1 cellular context compared by ENCODE assay signal in the genomic region with DNA sequence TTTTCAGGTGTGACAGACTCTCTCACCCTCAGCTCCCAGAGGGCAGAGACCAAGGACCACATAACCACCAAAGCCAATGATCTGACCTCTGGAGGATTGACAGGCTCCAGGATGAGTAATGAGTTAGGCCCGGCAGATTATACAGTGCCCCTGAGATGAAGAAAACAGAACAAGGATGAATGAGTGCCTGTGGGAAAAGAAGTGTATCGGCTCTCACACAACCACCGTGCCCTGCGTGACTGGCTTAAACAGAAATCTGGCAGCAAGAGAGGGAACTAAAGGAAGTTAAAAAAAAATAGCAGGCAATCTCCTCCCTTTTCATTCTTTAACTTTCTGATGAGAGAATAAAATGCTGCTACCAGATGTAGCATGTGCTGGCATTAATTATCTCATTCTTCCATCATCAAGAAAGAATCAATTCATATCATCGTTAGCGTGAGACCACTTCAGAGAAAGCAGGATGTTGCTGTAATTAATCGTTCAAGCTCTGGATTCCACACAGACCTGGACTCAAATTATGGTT.
A peak's percentile ranks its signal among the peaks of the same experiment; 100 is the strongest.
TF ChIP-seq lines count a peak whose summit lies in the region.

No MANE protein-coding gene starts in this region.

TF ChIP-seq in GM12878, 131 proteins besides CTCF, POLR2A, EP300 and RAD21 (continued from another document and continues in another):
- TF ChIP-seq, protein P1, sequence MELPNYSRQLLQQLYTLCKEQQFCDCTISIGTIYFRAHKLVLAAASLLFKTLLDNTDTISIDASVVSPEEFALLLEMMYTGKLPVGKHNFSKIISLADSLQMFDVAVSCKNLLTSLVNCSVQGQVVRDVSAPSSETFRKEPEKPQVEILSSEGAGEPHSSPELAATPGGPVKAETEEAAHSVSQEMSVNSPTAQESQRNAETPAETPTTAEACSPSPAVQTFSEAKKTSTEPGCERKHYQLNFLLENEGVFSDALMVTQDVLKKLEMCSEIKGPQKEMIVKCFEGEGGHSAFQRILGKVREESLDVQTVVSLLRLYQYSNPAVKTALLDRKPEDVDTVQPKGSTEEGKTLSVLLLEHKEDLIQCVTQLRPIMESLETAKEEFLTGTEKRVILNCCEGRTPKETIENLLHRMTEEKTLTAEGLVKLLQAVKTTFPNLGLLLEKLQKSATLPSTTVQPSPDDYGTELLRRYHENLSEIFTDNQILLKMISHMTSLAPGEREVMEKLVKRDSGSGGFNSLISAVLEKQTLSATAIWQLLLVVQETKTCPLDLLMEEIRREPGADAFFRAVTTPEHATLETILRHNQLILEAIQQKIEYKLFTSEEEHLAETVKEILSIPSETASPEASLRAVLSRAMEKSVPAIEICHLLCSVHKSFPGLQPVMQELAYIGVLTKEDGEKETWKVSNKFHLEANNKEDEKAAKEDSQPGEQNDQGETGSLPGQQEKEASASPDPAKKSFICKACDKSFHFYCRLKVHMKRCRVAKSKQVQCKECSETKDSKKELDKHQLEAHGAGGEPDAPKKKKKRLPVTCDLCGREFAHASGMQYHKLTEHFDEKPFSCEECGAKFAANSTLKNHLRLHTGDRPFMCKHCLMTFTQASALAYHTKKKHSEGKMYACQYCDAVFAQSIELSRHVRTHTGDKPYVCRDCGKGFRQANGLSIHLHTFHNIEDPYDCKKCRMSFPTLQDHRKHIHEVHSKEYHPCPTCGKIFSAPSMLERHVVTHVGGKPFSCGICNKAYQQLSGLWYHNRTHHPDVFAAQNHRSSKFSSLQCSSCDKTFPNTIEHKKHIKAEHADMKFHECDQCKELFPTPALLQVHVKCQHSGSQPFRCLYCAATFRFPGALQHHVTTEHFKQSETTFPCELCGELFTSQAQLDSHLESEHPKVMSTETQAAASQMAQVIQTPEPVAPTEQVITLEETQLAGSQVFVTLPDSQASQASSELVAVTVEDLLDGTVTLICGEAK (IDR thresholded peaks at IDR 0.05; ENCODE audit: borderline replicate concordance): no peak
- no peak for TF ChIP-seq POU2F2 (IDR thresholded peaks at IDR 0.05; ENCODE audit: borderline replicate concordance, low read depth, low read length)
- TF ChIP-seq, protein P2, sequence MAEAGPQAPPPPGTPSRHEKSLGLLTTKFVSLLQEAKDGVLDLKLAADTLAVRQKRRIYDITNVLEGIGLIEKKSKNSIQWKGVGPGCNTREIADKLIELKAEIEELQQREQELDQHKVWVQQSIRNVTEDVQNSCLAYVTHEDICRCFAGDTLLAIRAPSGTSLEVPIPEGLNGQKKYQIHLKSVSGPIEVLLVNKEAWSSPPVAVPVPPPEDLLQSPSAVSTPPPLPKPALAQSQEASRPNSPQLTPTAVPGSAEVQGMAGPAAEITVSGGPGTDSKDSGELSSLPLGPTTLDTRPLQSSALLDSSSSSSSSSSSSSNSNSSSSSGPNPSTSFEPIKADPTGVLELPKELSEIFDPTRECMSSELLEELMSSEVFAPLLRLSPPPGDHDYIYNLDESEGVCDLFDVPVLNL (IDR thresholded peaks at IDR 0.05; ENCODE audit: low read depth, low read length): no peak
- TF ChIP-seq BHLHE40 (IDR thresholded peaks at IDR 0.05; ENCODE audit: borderline replicate concordance in 1 of 2, low read depth in 2 of 2, low read length in 1 of 2): no peak
- TF ChIP-seq CHD4 (IDR thresholded peaks at IDR 0.05): no peak
- no peak for TF ChIP-seq JUND (IDR thresholded peaks at IDR 0.05; ENCODE audit: low read depth, low read length)
- peak; percentile 46; the same call in 1 of the 2 replicates for TF ChIP-seq MTA3 (IDR thresholded peaks at IDR 0.05; ENCODE audit: borderline replicate concordance, low read length)
- no peak for TF ChIP-seq NFXL1 (IDR thresholded peaks at IDR 0.05; ENCODE audit: borderline replicate concordance)
- TF ChIP-seq BACH1 (IDR thresholded peaks at IDR 0.05; ENCODE audit: borderline replicate concordance): no peak
- peak; percentile 94 for TF ChIP-seq RUNX3 (IDR thresholded peaks at IDR 0.05; ENCODE audit: low read length)
- TF ChIP-seq, protein P3, sequence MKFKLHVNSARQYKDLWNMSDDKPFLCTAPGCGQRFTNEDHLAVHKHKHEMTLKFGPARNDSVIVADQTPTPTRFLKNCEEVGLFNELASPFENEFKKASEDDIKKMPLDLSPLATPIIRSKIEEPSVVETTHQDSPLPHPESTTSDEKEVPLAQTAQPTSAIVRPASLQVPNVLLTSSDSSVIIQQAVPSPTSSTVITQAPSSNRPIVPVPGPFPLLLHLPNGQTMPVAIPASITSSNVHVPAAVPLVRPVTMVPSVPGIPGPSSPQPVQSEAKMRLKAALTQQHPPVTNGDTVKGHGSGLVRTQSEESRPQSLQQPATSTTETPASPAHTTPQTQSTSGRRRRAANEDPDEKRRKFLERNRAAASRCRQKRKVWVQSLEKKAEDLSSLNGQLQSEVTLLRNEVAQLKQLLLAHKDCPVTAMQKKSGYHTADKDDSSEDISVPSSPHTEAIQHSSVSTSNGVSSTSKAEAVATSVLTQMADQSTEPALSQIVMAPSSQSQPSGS (IDR thresholded peaks at IDR 0.05; ENCODE audit: low read length): peak; percentile 85
- peak; percentile 30; the same call in 1 of the 2 replicates for TF ChIP-seq MTA2 (IDR thresholded peaks at IDR 0.05; ENCODE audit: low read depth)
- peak; percentile 76 for TF ChIP-seq NR2F1 (conservative IDR thresholded peaks at IDR 0.05)
- TF ChIP-seq PAX5 (IDR thresholded peaks at IDR 0.05; ENCODE audit: borderline replicate concordance, low read depth, low read length): peak; percentile 37; the same call in 1 of the 2 replicates
- TF ChIP-seq HDAC6 (IDR thresholded peaks at IDR 0.05; ENCODE audit: unreplicated experiment): no peak
- TF ChIP-seq, protein P4, sequence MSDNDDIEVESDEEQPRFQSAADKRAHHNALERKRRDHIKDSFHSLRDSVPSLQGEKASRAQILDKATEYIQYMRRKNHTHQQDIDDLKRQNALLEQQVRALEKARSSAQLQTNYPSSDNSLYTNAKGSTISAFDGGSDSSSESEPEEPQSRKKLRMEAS (IDR thresholded peaks at IDR 0.05; ENCODE audit: low read depth, low read length): no peak
- no peak for TF ChIP-seq IRF4 (IDR thresholded peaks at IDR 0.05; ENCODE audit: low read depth, low read length)
- TF ChIP-seq CBX3 (IDR thresholded peaks at IDR 0.05; ENCODE audit: borderline replicate concordance, low read depth): no peak
- no peak for TF ChIP-seq TBL1XR1 (IDR thresholded peaks at IDR 0.05; ENCODE audit: low read depth, low read length)
- TF ChIP-seq RELA (IDR thresholded peaks at IDR 0.05; ENCODE audit: borderline replicate concordance, partially characterized antibody): no peak
- TF ChIP-seq, protein P5, sequence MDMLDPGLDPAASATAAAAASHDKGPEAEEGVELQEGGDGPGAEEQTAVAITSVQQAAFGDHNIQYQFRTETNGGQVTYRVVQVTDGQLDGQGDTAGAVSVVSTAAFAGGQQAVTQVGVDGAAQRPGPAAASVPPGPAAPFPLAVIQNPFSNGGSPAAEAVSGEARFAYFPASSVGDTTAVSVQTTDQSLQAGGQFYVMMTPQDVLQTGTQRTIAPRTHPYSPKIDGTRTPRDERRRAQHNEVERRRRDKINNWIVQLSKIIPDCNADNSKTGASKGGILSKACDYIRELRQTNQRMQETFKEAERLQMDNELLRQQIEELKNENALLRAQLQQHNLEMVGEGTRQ (IDR thresholded peaks at IDR 0.05; ENCODE audit: borderline replicate concordance, low read depth, low read length): no peak
- TF ChIP-seq, protein P6, sequence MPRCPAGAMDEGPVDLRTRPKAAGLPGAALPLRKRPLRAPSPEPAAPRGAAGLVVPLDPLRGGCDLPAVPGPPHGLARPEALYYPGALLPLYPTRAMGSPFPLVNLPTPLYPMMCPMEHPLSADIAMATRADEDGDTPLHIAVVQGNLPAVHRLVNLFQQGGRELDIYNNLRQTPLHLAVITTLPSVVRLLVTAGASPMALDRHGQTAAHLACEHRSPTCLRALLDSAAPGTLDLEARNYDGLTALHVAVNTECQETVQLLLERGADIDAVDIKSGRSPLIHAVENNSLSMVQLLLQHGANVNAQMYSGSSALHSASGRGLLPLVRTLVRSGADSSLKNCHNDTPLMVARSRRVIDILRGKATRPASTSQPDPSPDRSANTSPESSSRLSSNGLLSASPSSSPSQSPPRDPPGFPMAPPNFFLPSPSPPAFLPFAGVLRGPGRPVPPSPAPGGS (IDR thresholded peaks at IDR 0.05; ENCODE audit: borderline replicate concordance, insufficient read depth, low read depth, low read length, poor library complexity, severe bottlenecking): peak; percentile 79
- TF ChIP-seq CBFB (IDR thresholded peaks at IDR 0.05; ENCODE audit: low read depth): peak; percentile 81; the same call in 1 of the 2 replicates
- TF ChIP-seq RBBP5 (conservative IDR thresholded peaks at IDR 0.05): no peak
- TF ChIP-seq BRCA1 (IDR thresholded peaks at IDR 0.05; ENCODE audit: low read depth, low read length): no peak
- no peak for TF ChIP-seq CHD2 (IDR thresholded peaks at IDR 0.05; ENCODE audit: borderline replicate concordance, low read depth, low read length)
- TF ChIP-seq ZNF384 (IDR thresholded peaks at IDR 0.05; ENCODE audit: borderline replicate concordance, low read depth, low read length): no peak
- no peak for TF ChIP-seq SPI1 (IDR thresholded peaks at IDR 0.05; ENCODE audit: borderline replicate concordance, insufficient read depth, low read depth, low read length)
- TF ChIP-seq MEF2B (IDR thresholded peaks at IDR 0.05; ENCODE audit: partially characterized antibody, poor library complexity, severe bottlenecking): peak; percentile 81
- TF ChIP-seq NBN (IDR thresholded peaks at IDR 0.05): 0 out of 2 replicates have a peak, but pooled peaks have one; percentile 14
- TF ChIP-seq EED (IDR thresholded peaks at IDR 0.05; ENCODE audit: low read depth): peak; percentile 94
- TF ChIP-seq, protein P7, sequence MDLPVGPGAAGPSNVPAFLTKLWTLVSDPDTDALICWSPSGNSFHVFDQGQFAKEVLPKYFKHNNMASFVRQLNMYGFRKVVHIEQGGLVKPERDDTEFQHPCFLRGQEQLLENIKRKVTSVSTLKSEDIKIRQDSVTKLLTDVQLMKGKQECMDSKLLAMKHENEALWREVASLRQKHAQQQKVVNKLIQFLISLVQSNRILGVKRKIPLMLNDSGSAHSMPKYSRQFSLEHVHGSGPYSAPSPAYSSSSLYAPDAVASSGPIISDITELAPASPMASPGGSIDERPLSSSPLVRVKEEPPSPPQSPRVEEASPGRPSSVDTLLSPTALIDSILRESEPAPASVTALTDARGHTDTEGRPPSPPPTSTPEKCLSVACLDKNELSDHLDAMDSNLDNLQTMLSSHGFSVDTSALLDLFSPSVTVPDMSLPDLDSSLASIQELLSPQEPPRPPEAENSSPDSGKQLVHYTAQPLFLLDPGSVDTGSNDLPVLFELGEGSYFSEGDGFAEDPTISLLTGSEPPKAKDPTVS (IDR thresholded peaks at IDR 0.05; ENCODE audit: low read depth, low read length): no peak
- TF ChIP-seq, protein P8, sequence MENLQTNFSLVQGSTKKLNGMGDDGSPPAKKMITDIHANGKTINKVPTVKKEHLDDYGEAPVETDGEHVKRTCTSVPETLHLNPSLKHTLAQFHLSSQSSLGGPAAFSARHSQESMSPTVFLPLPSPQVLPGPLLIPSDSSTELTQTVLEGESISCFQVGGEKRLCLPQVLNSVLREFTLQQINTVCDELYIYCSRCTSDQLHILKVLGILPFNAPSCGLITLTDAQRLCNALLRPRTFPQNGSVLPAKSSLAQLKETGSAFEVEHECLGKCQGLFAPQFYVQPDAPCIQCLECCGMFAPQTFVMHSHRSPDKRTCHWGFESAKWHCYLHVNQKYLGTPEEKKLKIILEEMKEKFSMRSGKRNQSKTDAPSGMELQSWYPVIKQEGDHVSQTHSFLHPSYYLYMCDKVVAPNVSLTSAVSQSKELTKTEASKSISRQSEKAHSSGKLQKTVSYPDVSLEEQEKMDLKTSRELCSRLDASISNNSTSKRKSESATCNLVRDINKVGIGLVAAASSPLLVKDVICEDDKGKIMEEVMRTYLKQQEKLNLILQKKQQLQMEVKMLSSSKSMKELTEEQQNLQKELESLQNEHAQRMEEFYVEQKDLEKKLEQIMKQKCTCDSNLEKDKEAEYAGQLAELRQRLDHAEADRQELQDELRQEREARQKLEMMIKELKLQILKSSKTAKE (IDR thresholded peaks at IDR 0.05; ENCODE audit: low read depth, poor library complexity, severe bottlenecking): no peak
- TF ChIP-seq, protein P9, sequence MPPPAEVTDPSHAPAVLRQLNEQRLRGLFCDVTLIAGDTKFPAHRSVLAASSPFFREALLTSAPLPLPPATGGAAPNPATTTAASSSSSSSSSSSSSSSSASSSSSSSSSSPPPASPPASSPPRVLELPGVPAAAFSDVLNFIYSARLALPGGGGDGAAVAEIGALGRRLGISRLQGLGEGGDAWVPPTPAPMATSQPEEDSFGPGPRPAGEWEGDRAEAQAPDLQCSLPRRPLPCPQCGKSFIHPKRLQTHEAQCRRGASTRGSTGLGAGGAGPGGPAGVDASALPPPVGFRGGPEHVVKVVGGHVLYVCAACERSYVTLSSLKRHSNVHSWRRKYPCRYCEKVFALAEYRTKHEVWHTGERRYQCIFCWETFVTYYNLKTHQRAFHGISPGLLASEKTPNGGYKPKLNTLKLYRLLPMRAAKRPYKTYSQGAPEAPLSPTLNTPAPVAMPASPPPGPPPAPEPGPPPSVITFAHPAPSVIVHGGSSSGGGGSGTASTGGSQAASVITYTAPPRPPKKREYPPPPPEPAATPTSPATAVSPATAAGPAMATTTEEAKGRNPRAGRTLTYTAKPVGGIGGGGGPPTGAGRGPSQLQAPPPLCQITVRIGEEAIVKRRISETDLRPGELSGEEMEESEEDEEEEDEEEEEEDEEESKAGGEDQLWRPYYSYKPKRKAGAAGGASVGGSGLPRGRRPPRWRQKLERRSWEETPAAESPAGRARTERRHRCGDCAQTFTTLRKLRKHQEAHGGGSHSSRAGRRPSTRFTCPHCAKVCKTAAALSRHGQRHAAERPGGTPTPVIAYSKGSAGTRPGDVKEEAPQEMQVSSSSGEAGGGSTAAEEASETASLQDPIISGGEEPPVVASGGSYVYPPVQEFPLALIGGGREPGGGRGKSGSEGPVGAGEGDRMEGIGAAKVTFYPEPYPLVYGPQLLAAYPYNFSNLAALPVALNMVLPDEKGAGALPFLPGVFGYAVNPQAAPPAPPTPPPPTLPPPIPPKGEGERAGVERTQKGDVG (CRISPR knock-in tag; IDR thresholded peaks at IDR 0.05): no peak
- no peak for TF ChIP-seq SUPT20H (IDR thresholded peaks at IDR 0.05; ENCODE audit: borderline replicate concordance, control insufficient read depth, low read depth, low read length)
- TF ChIP-seq HCFC1 (IDR thresholded peaks at IDR 0.05; ENCODE audit: low read length): no peak
- no peak for TF ChIP-seq KDM1A (IDR thresholded peaks at IDR 0.05; ENCODE audit: borderline replicate concordance)
- TF ChIP-seq RAD51 (IDR thresholded peaks at IDR 0.05): no peak
- no peak for TF ChIP-seq POLR2AphosphoS5 (IDR thresholded peaks at IDR 0.05; ENCODE audit: low read length)
- peak; percentile 48; the same call in 1 of the 2 replicates for TF ChIP-seq ZBED1 (IDR thresholded peaks at IDR 0.05; ENCODE audit: borderline replicate concordance)
- peak; percentile 14; the same call in 1 of the 2 replicates for TF ChIP-seq JUNB (IDR thresholded peaks at IDR 0.05)
- TF ChIP-seq YY1 (IDR thresholded peaks at IDR 0.05; ENCODE audit: low read depth, low read length): no peak
- TF ChIP-seq, protein P10, sequence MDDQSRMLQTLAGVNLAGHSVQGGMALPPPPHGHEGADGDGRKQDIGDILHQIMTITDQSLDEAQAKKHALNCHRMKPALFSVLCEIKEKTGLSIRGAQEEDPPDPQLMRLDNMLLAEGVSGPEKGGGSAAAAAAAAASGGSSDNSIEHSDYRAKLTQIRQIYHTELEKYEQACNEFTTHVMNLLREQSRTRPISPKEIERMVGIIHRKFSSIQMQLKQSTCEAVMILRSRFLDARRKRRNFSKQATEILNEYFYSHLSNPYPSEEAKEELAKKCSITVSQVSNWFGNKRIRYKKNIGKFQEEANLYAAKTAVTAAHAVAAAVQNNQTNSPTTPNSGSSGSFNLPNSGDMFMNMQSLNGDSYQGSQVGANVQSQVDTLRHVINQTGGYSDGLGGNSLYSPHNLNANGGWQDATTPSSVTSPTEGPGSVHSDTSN (IDR thresholded peaks at IDR 0.05; ENCODE audit: insufficient replicate concordance, low read depth, low read length): peak; percentile 38
- no peak for TF ChIP-seq CREB1 (IDR thresholded peaks at IDR 0.05; ENCODE audit: low read depth)
- no peak for TF ChIP-seq TCF7 (IDR thresholded peaks at IDR 0.05; ENCODE audit: borderline replicate concordance)
